In genomic region chr19:17505218-17505617, GRCh38 we compare ENCODE assay signal across 33 cellular contexts. TPM values are rescaled to one million over a fixed set of nuclear protein-coding genes. Genes with fewer than 3 reads are reported as not detected.
A peak's percentile ranks its signal among the peaks of the same experiment; 100 is the strongest.
DNase-seq lines count a peak whose midpoint lies in the region; FAIRE-seq and TF ChIP-seq lines count a peak whose summit lies in the region.
"Had no signal": no experiment of that assay in that cellular context is flagged by ENCODE, and none has a peak within 500 bp of the region (broad histone marks: within the 10 kb centered on the region; RNA-seq: fewer than 3 reads in every experiment).

No MANE protein-coding gene starts in this region.

- peaks cover 30% of the 10 kb centered on the region for H3K79me2 ChIP-seq in astrocyte (ENCODE audit: insufficient read depth, low read length)

- H4K20me1 ChIP-seq in astrocyte (ENCODE audit: insufficient read depth, low read length), result peaks cover 16% of the 10 kb centered on the region

- H3K9me3 ChIP-seq in astrocyte (ENCODE audit: insufficient read depth, low read depth, low read length), result no peaks in the 10 kb centered on the region
- no peaks in the 10 kb centered on the region for H3K9me3 ChIP-seq in mesenchymal stem cell (ENCODE audit: control insufficient read depth, low read length)
- H3K9me3 ChIP-seq in testis, result no peaks in the 10 kb centered on the region
- H3K9me3 ChIP-seq: left lung, neutrophil, psoas muscle, upper lobe of right lung had no signal

- TF ChIP-seq CTCF in astrocyte (IDR thresholded peaks at IDR 0.05; ENCODE audit: insufficient read depth, low read depth, low read length) (no peak), testis (IDR thresholded peaks at IDR 0.05) (no peak)

- H3K27ac ChIP-seq in astrocyte (ENCODE audit: low read depth, low read length), result no peak overlapping the region
- no peak overlapping the region for H3K27ac ChIP-seq in mesenchymal stem cell (ENCODE audit: low read length, poor library complexity, severe bottlenecking)
- peak overlapping the region; percentile 34 to 53 for H3K27ac ChIP-seq in testis
- H3K27ac ChIP-seq: left lung, SK-N-MC, upper lobe of right lung had no signal

- no peak overlapping the region for H3K14ac ChIP-seq in mesenchymal stem cell (ENCODE audit: low read length in 2 of 2)

- peaks cover 14% of the 10 kb centered on the region for H3K36me3 Mint-ChIP-seq in activated CD4-positive, alpha-beta T cell treated with anti-CD3 and anti-CD28 coated beads, Interleukin-2, amount 10 ng/mL, durations not matched to agents 7 days and 5 days (ENCODE audit: low read depth)
- H3K36me3 Mint-ChIP-seq in astrocyte (ENCODE audit: low read depth, unreplicated experiment), result peaks cover 26% of the 10 kb centered on the region

- TF ChIP-seq POLR2A in testis (IDR thresholded peaks at IDR 0.05), result no peak

- peaks cover 37% of the 10 kb centered on the region for H3K79me1 ChIP-seq in mesenchymal stem cell (replicated peaks; ENCODE audit: low read length, poor library complexity, severe bottlenecking)

- H2BK15ac ChIP-seq in mesenchymal stem cell (ENCODE audit: low read depth, poor library complexity, severe bottlenecking), result no peak overlapping the region

- no peak for FAIRE-seq in astrocyte (lab: Jason Lieb, UNC)
- FAIRE-seq: GM12878, islet of Langerhans, small intestine had no signal

- no peak overlapping the region for H2AK5ac ChIP-seq in mesenchymal stem cell (ENCODE audit: low read length, severe bottlenecking)

- H2AFZ ChIP-seq in astrocyte (ENCODE audit: low read depth, low read length) (no peak overlapping the region), mesenchymal stem cell (ENCODE audit: low read depth, low read length) (no peak overlapping the region)

- H3K9ac ChIP-seq in astrocyte (ENCODE audit: low read length) (no peak overlapping the region), mesenchymal stem cell (ENCODE audit: low read length) (peak overlapping the region; percentile 19)

- peaks cover 4% of the 10 kb centered on the region for H3K4me1 ChIP-seq in astrocyte (ENCODE audit: insufficient read depth, low read length)
- peaks cover 6% of the 10 kb centered on the region for H3K4me1 ChIP-seq in mesenchymal stem cell (ENCODE audit: control insufficient read depth, insufficient read depth, low read depth, low read length)
- peaks cover 28% of the 10 kb centered on the region for H3K4me1 ChIP-seq in testis

- H3K4me3 Mint-ChIP-seq in activated CD4-positive, alpha-beta T cell treated with anti-CD3 and anti-CD28 coated beads, Interleukin-2, amount 10 ng/mL, durations not matched to agents 7 days and 5 days, result no peak overlapping the region
- peak overlapping the region; percentile 31 for H3K4me3 Mint-ChIP-seq in astrocyte (ENCODE audit: unreplicated experiment)
- H3K4me3 Mint-ChIP-seq: activated CD8-positive, alpha-beta memory T cell treated with anti-CD3 and anti-CD28 coated beads, Interleukin-2, amount 10 ng/mL, durations not matched to agents 7 days and 5 days; activated naive CD4-positive, alpha-beta T cell treated with anti-CD3 and anti-CD28 coated beads for 36 hours; CD4-positive, alpha-beta memory T cell; T-helper 17 cell had no signal

- H2BK12ac ChIP-seq in mesenchymal stem cell (ENCODE audit: low read length in 2 of 2), result no peak overlapping the region

- no peaks in the 10 kb centered on the region for H3K27me3 ChIP-seq in astrocyte (ENCODE audit: insufficient read depth, low read length)
- H3K27me3 ChIP-seq in mesenchymal stem cell (ENCODE audit: control insufficient read depth in 1 of 2, insufficient read depth in 1 of 2, low read length in 2 of 2), result no peaks in the 10 kb centered on the region
- no peaks in the 10 kb centered on the region for H3K27me3 ChIP-seq in testis
- H3K27me3 ChIP-seq: left lung, neutrophil, upper lobe of right lung had no signal

- H3K4me3 ChIP-seq in astrocyte (ENCODE audit: insufficient read depth, low read depth, low read length) (no peak overlapping the region), mesenchymal stem cell (ENCODE audit: insufficient read depth in 1 of 2, low read depth in 1 of 2, low read length in 2 of 2) (no peak overlapping the region), testis (no peak overlapping the region)
- H3K4me3 ChIP-seq: GM12878, left lung, psoas muscle, SK-N-MC, upper lobe of right lung had no signal

- H3K27me3 Mint-ChIP-seq in activated CD4-positive, alpha-beta T cell treated with anti-CD3 and anti-CD28 coated beads, Interleukin-2, amount 10 ng/mL, durations not matched to agents 7 days and 5 days, result no peaks in the 10 kb centered on the region
- H3K27me3 Mint-ChIP-seq in astrocyte (ENCODE audit: low read depth, unreplicated experiment), result no peaks in the 10 kb centered on the region
- H3K27me3 Mint-ChIP-seq: activated CD8-positive, alpha-beta memory T cell treated with anti-CD3 and anti-CD28 coated beads, Interleukin-2, amount 10 ng/mL, durations not matched to agents 7 days and 5 days; CD4-positive, alpha-beta memory T cell; T-helper 17 cell had no signal

- no peak overlapping the region for H2BK5ac ChIP-seq in mesenchymal stem cell (ENCODE audit: low read depth, low read length, poor library complexity, severe bottlenecking)

- peak overlapping the region; percentile 31 for H4K91ac ChIP-seq in mesenchymal stem cell (ENCODE audit: low read length)

- H3K4me2 ChIP-seq in astrocyte (ENCODE audit: low read length), result no peak overlapping the region
- H3K4me2 ChIP-seq in mesenchymal stem cell (ENCODE audit: low read length, poor library complexity, severe bottlenecking), result no peak overlapping the region

- intact Hi-C loops in testis (cut with DNase I; ENCODE audit: low total_unique reads) (no loop called here), head of caudate nucleus (cut with DNase I) (no loop called here)

- no peak overlapping the region for H3K18ac ChIP-seq in mesenchymal stem cell (ENCODE audit: low read depth in 1 of 2, low read length in 2 of 2)

- H3K4ac ChIP-seq in mesenchymal stem cell (ENCODE audit: low read depth in 1 of 2, low read length in 2 of 2), result no peak overlapping the region

- no peak overlapping the region for H4K8ac ChIP-seq in mesenchymal stem cell (ENCODE audit: low read length)

- no peak overlapping the region for H2BK120ac ChIP-seq in mesenchymal stem cell (ENCODE audit: low read depth, low read length)

- no peaks in the 10 kb centered on the region for H3K9me3 Mint-ChIP-seq in activated CD4-positive, alpha-beta T cell treated with anti-CD3 and anti-CD28 coated beads, Interleukin-2, amount 10 ng/mL, durations not matched to agents 7 days and 5 days
- peaks cover 7% of the 10 kb centered on the region for H3K9me3 Mint-ChIP-seq in astrocyte (ENCODE audit: unreplicated experiment)
- H3K9me3 Mint-ChIP-seq: activated naive CD4-positive, alpha-beta T cell treated with anti-CD3 and anti-CD28 coated beads for 36 hours had no signal

- CTCF ChIA-PET in activated CD4-positive, alpha-beta T cell treated with anti-CD3 and anti-CD28 coated beads, Interleukin-2, amount 10 ng/mL, durations not matched to agents 7 days and 5 days (lab: Charles Lee), result interaction anchor here (1.9 kb wide), 1 partner anchor 9 kb away, joined by 8 read pairs; no protein-coding TSS in a partner anchor

- POLR2A ChIA-PET in activated CD4-positive, alpha-beta T cell treated with anti-CD3 and anti-CD28 coated beads, Interleukin-2, amount 10 ng/mL, durations not matched to agents 7 days and 5 days (lab: Charles Lee), result no interaction called here

- peak overlapping the region; percentile 13 for H3K27ac Mint-ChIP-seq in activated CD4-positive, alpha-beta T cell treated with anti-CD3 and anti-CD28 coated beads, Interleukin-2, amount 10 ng/mL, durations not matched to agents 7 days and 5 days
- H3K27ac Mint-ChIP-seq in astrocyte (ENCODE audit: unreplicated experiment), result no peak overlapping the region
- H3K27ac Mint-ChIP-seq: activated CD8-positive, alpha-beta memory T cell treated with anti-CD3 and anti-CD28 coated beads, Interleukin-2, amount 10 ng/mL, durations not matched to agents 7 days and 5 days; activated naive CD4-positive, alpha-beta T cell treated with anti-CD3 and anti-CD28 coated beads for 36 hours; T-helper 17 cell had no signal

- H3K23ac ChIP-seq in mesenchymal stem cell (ENCODE audit: low read length in 2 of 2), result no peak overlapping the region

- no peak for DNase-seq in activated CD4-positive, alpha-beta T cell treated with anti-CD3 and anti-CD28 coated beads, Interleukin-2, amount 10 ng/mL, durations not matched to agents 7 days and 5 days
- no peak for DNase-seq in activated CD4-positive, alpha-beta T cell treated with anti-CD3 and anti-CD28 coated beads for 48 hours
- DNase-seq in astrocyte (ENCODE audit: low read depth) (no peak), mesenchymal stem cell (no peak), testis (peak; percentile 62), RPMI8226 (no peak), head of caudate nucleus (no peak)
- no peak for DNase-seq in activated T-cell treated with anti-CD3 and anti-CD28 coated beads, Interleukin-2, amount 50 U/mL, for 1 hour
- DNase-seq: 8988T; activated CD4-positive, alpha-beta T cell treated with anti-CD3 and anti-CD28 coated beads for 1 hour; activated CD8-positive, alpha-beta memory T cell treated with anti-CD3 and anti-CD28 coated beads, Interleukin-2, amount 10 ng/mL, durations not matched to agents 7 days and 5 days; activated naive CD4-positive, alpha-beta T cell treated with anti-CD3 and anti-CD28 coated beads for 36 hours; CD4-positive, alpha-beta memory T cell; dermis blood vessel endothelial cell; DMS 273 treated with DMSO at 0.1 percent for 48 hours; EL; Karpas-422; left lung; NCI-H1436 treated with DMSO at 0.1 percent for 48 hours; NCI-H2107; NCI-H774; psoas muscle; small intestine; stimulated activated CD8-positive, alpha-beta memory T cell treated with anti-CD3 and anti-CD28 coated beads, Interleukin-4, amount 100 ng/mL, for 48 hours; T-helper 17 cell; upper lobe of right lung had no signal

- H3K4me1 Mint-ChIP-seq in activated CD4-positive, alpha-beta T cell treated with anti-CD3 and anti-CD28 coated beads, Interleukin-2, amount 10 ng/mL, durations not matched to agents 7 days and 5 days, result peaks cover 22% of the 10 kb centered on the region
- peaks cover 11% of the 10 kb centered on the region for H3K4me1 Mint-ChIP-seq in astrocyte (ENCODE audit: low read depth, unreplicated experiment)

- 85% methylated on average over 11 of the region's 11 CpGs for WGBS in mesenchymal stem cell
- WGBS in testis, 2 donors, result 51 to 53% methylated on average over 11 of the region's 11 CpGs

- H3K36me3 ChIP-seq in astrocyte (ENCODE audit: insufficient read depth, low read length), result no peaks in the 10 kb centered on the region
- H3K36me3 ChIP-seq in mesenchymal stem cell (ENCODE audit: control insufficient read depth in 1 of 2, insufficient read depth in 2 of 2, low read depth in 1 of 2, low read length in 2 of 2), result peaks cover 32 to 36% of the 10 kb centered on the region in 2 experiments
- no peaks in the 10 kb centered on the region for H3K36me3 ChIP-seq in testis (ENCODE audit: low read depth, missing control alignments)
- H3K36me3 ChIP-seq: neutrophil had no signal

RNA-seq across cellular contexts. Expression of gene PGLS, which starts 6.2 kb away (rescaled TPM):
- total RNA-seq in activated CD4-positive, alpha-beta T cell treated with anti-CD3 and anti-CD28 coated beads, Interleukin-2, amount 10 ng/mL, durations not matched to agents 7 days and 5 days, result 10 to 100 TPM; 81.8 to 93.0 TPM
- total RNA-seq in astrocyte, result 102 and 109 TPM in 2 replicates
- polyA plus RNA-seq in mesenchymal stem cell (2013, experiment 1 of 2), result 128 TPM
- 128 TPM for polyA plus RNA-seq in mesenchymal stem cell (2013, experiment 2 of 2)
- 10 to 100 TPM; 77.7 to 82.9 TPM for total RNA-seq in testis
- polyA plus RNA-seq in testis (ENCODE audit: insufficient read depth, low read depth, low replicate concordance), result 44.3 TPM

RNA-seq across cellular contexts. Expression of gene SLC27A1, which starts 34.9 kb away (rescaled TPM):
- total RNA-seq in activated CD4-positive, alpha-beta T cell treated with anti-CD3 and anti-CD28 coated beads, Interleukin-2, amount 10 ng/mL, durations not matched to agents 7 days and 5 days, result 1 to 10 TPM; 2.1 to 2.8 TPM
- total RNA-seq in astrocyte, result 9.5 and 10.5 TPM in 2 replicates
- 8.3 TPM for polyA plus RNA-seq in mesenchymal stem cell (2013, experiment 1 of 2)
- polyA plus RNA-seq in mesenchymal stem cell (2013, experiment 2 of 2), result 7.9 TPM
- 100 to 1,000 TPM in 1 of 2 donors, 10 to 100 TPM in 1; 92.8 to 105 TPM for total RNA-seq in testis
- 25.9 TPM for polyA plus RNA-seq in testis (ENCODE audit: insufficient read depth, low read depth, low replicate concordance)

RNA-seq across cellular contexts. Expression of gene NXNL1, which starts 44.5 kb away (rescaled TPM):
- total RNA-seq in activated CD4-positive, alpha-beta T cell treated with anti-CD3 and anti-CD28 coated beads, Interleukin-2, amount 10 ng/mL, durations not matched to agents 7 days and 5 days, result not detected
- not detected in 2 replicates for total RNA-seq in astrocyte
- polyA plus RNA-seq in mesenchymal stem cell (2013, experiment 1 of 2), result not detected
- polyA plus RNA-seq in mesenchymal stem cell (2013, experiment 2 of 2), result not detected
- under 1 TPM in 1 of 2 donors, not detected in 1; 0.87 TPM for total RNA-seq in testis
- polyA plus RNA-seq in testis (ENCODE audit: insufficient read depth, low read depth, low replicate concordance), result not detected
- total RNA-seq: activated CD8-positive, alpha-beta memory T cell treated with anti-CD3 and anti-CD28 coated beads, Interleukin-2, amount 10 ng/mL, durations not matched to agents 7 days and 5 days; activated naive CD4-positive, alpha-beta T cell treated with anti-CD3 and anti-CD28 coated beads for 36 hours; CD4-positive, alpha-beta memory T cell; dermis blood vessel endothelial cell; glomerular endothelial cell; GM12878; left lung; RPMI7951; T-helper 17 cell; upper lobe of right lung had no signal
- polyA plus RNA-seq: CD4-positive, alpha-beta memory T cell; GM12878; small intestine had no signal

RNA-seq across cellular contexts. Expression of gene COLGALT1, which starts 50.2 kb away (rescaled TPM):
- total RNA-seq in activated CD4-positive, alpha-beta T cell treated with anti-CD3 and anti-CD28 coated beads, Interleukin-2, amount 10 ng/mL, durations not matched to agents 7 days and 5 days, result 10 to 100 TPM; 55.4 to 62.0 TPM
- 137 and 152 TPM in 2 replicates for total RNA-seq in astrocyte
- 163 TPM for polyA plus RNA-seq in mesenchymal stem cell (2013, experiment 1 of 2)
- 171 TPM for polyA plus RNA-seq in mesenchymal stem cell (2013, experiment 2 of 2)
- total RNA-seq in testis, result 10 to 100 TPM; 70.3 to 94.5 TPM
- polyA plus RNA-seq in testis (ENCODE audit: insufficient read depth, low read depth, low replicate concordance), result 52.0 TPM

RNA-seq across cellular contexts. Expression of gene TMEM221, which starts 56.8 kb away (rescaled TPM):
- total RNA-seq in activated CD4-positive, alpha-beta T cell treated with anti-CD3 and anti-CD28 coated beads, Interleukin-2, amount 10 ng/mL, durations not matched to agents 7 days and 5 days, result not detected
- total RNA-seq in astrocyte, result 0.19 and 0.23 TPM in 2 replicates
- polyA plus RNA-seq in mesenchymal stem cell (2013, experiment 1 of 2), result 0.26 TPM
- 0.25 TPM for polyA plus RNA-seq in mesenchymal stem cell (2013, experiment 2 of 2)
- 1 to 10 TPM in 1 of 2 donors, under 1 TPM in 1; 0.68 to 2.6 TPM for total RNA-seq in testis
- polyA plus RNA-seq in testis (ENCODE audit: insufficient read depth, low read depth, low replicate concordance), result 1.4 TPM
- total RNA-seq: activated CD8-positive, alpha-beta memory T cell treated with anti-CD3 and anti-CD28 coated beads, Interleukin-2, amount 10 ng/mL, durations not matched to agents 7 days and 5 days; activated naive CD4-positive, alpha-beta T cell treated with anti-CD3 and anti-CD28 coated beads for 36 hours; cardiac septum; CD4-positive, alpha-beta memory T cell; dermis blood vessel endothelial cell; GM12878; left lung; RPMI7951; T-helper 17 cell; upper lobe of right lung had no signal

Comparison
In these comparisons a context has a peak if more than half of its experiments do, and no peak if none do; other contexts are left out.
1. H3K27ac ChIP-seq: peak in testis (2 of 2); none in astrocyte (single experiment) and mesenchymal stem cell (single experiment).